1 cellular context compared by ENCODE assay signal in the genomic region with DNA sequence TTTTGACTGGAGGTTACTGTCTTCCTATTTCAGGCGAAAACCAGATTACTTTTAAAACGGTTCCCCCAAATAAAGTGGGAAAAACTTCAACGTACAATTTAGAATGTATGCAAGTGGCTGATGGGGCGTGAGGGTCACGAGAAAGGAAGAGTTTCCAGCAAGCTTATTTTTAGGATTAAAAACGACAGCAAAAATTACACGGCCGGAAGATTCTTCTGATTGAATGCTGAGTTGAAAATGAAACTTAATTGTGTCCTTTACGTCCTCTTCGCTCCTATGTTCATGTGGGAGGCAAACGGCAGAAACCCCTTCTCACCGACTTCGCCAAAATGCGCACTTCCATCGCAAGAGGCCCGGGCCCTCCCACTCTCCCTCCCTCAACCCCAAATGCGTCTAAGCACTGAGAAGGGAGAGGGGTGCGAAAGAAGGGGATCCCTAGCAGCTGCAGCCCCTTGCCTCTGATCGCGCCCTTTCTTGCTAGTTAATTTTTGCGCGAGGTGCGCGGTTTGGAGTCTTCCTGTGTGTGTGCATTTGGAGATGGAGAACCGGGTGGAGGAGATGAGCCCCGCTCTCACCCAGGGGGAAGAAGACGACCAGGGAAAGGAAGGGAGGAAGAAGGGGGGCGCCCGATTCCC.
TF ChIP-seq lines count a peak whose summit lies in the region.

No MANE protein-coding gene starts in this region.

TF ChIP-seq in K562, 482 proteins besides CTCF, POLR2A, EP300 and RAD21:
- TF ChIP-seq, protein P1, sequence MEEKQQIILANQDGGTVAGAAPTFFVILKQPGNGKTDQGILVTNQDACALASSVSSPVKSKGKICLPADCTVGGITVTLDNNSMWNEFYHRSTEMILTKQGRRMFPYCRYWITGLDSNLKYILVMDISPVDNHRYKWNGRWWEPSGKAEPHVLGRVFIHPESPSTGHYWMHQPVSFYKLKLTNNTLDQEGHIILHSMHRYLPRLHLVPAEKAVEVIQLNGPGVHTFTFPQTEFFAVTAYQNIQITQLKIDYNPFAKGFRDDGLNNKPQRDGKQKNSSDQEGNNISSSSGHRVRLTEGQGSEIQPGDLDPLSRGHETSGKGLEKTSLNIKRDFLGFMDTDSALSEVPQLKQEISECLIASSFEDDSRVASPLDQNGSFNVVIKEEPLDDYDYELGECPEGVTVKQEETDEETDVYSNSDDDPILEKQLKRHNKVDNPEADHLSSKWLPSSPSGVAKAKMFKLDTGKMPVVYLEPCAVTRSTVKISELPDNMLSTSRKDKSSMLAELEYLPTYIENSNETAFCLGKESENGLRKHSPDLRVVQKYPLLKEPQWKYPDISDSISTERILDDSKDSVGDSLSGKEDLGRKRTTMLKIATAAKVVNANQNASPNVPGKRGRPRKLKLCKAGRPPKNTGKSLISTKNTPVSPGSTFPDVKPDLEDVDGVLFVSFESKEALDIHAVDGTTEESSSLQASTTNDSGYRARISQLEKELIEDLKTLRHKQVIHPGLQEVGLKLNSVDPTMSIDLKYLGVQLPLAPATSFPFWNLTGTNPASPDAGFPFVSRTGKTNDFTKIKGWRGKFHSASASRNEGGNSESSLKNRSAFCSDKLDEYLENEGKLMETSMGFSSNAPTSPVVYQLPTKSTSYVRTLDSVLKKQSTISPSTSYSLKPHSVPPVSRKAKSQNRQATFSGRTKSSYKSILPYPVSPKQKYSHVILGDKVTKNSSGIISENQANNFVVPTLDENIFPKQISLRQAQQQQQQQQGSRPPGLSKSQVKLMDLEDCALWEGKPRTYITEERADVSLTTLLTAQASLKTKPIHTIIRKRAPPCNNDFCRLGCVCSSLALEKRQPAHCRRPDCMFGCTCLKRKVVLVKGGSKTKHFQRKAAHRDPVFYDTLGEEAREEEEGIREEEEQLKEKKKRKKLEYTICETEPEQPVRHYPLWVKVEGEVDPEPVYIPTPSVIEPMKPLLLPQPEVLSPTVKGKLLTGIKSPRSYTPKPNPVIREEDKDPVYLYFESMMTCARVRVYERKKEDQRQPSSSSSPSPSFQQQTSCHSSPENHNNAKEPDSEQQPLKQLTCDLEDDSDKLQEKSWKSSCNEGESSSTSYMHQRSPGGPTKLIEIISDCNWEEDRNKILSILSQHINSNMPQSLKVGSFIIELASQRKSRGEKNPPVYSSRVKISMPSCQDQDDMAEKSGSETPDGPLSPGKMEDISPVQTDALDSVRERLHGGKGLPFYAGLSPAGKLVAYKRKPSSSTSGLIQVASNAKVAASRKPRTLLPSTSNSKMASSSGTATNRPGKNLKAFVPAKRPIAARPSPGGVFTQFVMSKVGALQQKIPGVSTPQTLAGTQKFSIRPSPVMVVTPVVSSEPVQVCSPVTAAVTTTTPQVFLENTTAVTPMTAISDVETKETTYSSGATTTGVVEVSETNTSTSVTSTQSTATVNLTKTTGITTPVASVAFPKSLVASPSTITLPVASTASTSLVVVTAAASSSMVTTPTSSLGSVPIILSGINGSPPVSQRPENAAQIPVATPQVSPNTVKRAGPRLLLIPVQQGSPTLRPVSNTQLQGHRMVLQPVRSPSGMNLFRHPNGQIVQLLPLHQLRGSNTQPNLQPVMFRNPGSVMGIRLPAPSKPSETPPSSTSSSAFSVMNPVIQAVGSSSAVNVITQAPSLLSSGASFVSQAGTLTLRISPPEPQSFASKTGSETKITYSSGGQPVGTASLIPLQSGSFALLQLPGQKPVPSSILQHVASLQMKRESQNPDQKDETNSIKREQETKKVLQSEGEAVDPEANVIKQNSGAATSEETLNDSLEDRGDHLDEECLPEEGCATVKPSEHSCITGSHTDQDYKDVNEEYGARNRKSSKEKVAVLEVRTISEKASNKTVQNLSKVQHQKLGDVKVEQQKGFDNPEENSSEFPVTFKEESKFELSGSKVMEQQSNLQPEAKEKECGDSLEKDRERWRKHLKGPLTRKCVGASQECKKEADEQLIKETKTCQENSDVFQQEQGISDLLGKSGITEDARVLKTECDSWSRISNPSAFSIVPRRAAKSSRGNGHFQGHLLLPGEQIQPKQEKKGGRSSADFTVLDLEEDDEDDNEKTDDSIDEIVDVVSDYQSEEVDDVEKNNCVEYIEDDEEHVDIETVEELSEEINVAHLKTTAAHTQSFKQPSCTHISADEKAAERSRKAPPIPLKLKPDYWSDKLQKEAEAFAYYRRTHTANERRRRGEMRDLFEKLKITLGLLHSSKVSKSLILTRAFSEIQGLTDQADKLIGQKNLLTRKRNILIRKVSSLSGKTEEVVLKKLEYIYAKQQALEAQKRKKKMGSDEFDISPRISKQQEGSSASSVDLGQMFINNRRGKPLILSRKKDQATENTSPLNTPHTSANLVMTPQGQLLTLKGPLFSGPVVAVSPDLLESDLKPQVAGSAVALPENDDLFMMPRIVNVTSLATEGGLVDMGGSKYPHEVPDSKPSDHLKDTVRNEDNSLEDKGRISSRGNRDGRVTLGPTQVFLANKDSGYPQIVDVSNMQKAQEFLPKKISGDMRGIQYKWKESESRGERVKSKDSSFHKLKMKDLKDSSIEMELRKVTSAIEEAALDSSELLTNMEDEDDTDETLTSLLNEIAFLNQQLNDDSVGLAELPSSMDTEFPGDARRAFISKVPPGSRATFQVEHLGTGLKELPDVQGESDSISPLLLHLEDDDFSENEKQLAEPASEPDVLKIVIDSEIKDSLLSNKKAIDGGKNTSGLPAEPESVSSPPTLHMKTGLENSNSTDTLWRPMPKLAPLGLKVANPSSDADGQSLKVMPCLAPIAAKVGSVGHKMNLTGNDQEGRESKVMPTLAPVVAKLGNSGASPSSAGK (IDR thresholded peaks at IDR 0.05), result 0 out of 2 replicates have a peak, but pooled peaks have one; percentile 40
- TF ChIP-seq POLR2AphosphoS5 (IDR thresholded peaks at IDR 0.05; ENCODE audit: control insufficient read depth, insufficient read depth, low read depth, low read length), result 0 out of 2 replicates have a peak, but pooled peaks have one; percentile 4
- TF ChIP-seq ZBTB7A (IDR thresholded peaks at IDR 0.05; ENCODE audit: borderline replicate concordance, control insufficient read depth, low read depth, low read length), result no peak
- TF ChIP-seq HMG20B (CRISPR knock-in tag; IDR thresholded peaks at IDR 0.05), result no peak
- 0 out of 2 replicates have a peak, but pooled peaks have one; percentile 17 for TF ChIP-seq RNF2 (IDR thresholded peaks at IDR 0.05)
- peak; percentile 65 for TF ChIP-seq HNRNPLL (IDR thresholded peaks at IDR 0.05; ENCODE audit: low read depth, low read length, poor library complexity, severe bottlenecking)
- no peak for TF ChIP-seq ZNF561 (CRISPR knock-in tag; conservative IDR thresholded peaks at IDR 0.05)
- no peak for TF ChIP-seq MCM5 (IDR thresholded peaks at IDR 0.05; ENCODE audit: low read depth)
- TF ChIP-seq MTA3 (IDR thresholded peaks at IDR 0.05; ENCODE audit: borderline replicate concordance), result 0 out of 2 replicates have a peak, but pooled peaks have one; percentile 2
- no peak for TF ChIP-seq ZNF134 (CRISPR knock-in tag; conservative IDR thresholded peaks at IDR 0.05)
- TF ChIP-seq PRDM10 (IDR thresholded peaks at IDR 0.05; ENCODE audit: partially characterized antibody), result peak; percentile 11
- TF ChIP-seq KDM5B (IDR thresholded peaks at IDR 0.05; ENCODE audit: insufficient replicate concordance, low read depth, low read length), result peak; percentile 44
- TF ChIP-seq, protein P2, sequence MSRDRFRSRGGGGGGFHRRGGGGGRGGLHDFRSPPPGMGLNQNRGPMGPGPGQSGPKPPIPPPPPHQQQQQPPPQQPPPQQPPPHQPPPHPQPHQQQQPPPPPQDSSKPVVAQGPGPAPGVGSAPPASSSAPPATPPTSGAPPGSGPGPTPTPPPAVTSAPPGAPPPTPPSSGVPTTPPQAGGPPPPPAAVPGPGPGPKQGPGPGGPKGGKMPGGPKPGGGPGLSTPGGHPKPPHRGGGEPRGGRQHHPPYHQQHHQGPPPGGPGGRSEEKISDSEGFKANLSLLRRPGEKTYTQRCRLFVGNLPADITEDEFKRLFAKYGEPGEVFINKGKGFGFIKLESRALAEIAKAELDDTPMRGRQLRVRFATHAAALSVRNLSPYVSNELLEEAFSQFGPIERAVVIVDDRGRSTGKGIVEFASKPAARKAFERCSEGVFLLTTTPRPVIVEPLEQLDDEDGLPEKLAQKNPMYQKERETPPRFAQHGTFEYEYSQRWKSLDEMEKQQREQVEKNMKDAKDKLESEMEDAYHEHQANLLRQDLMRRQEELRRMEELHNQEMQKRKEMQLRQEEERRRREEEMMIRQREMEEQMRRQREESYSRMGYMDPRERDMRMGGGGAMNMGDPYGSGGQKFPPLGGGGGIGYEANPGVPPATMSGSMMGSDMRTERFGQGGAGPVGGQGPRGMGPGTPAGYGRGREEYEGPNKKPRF (IDR thresholded peaks at IDR 0.05; ENCODE audit: low read depth, low read length), result no peak
- no peak for TF ChIP-seq BRF2 (IDR thresholded peaks at IDR 0.05; ENCODE audit: borderline replicate concordance, insufficient read depth, insufficient read length)
- no peak for TF ChIP-seq MEF2A (IDR thresholded peaks at IDR 0.05; ENCODE audit: control insufficient read depth, low read depth, low read length)
- TF ChIP-seq SMARCE1 (IDR thresholded peaks at IDR 0.05), result 0 out of 2 replicates have a peak, but pooled peaks have one; percentile 31
